In the genomic region with DNA sequence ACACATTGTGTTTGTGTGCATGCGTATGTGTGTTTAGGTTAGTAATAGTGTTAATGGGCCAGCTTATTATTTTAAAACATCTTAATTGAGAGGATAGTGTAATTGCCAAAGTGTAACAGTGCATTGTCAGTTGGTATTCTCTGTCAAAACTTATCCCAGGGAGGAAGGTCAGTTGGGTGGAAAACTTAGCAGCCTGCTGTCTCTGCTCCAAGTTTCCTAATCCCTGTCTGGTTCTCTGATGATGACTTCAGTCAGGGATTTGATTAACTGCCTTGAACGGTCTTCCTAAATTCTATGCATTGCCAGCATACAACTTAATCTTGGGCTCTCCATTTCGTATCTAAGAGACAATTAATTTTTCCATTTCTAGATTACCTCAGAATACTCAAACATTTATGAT, we compare ENCODE assay signal across 20 cellular contexts.
"Had no signal": no experiment of that assay in that cellular context is flagged by ENCODE, and none has a peak within 500 bp of the region (broad histone marks: within the 10 kb centered on the region; RNA-seq: fewer than 3 reads in every experiment).

No MANE protein-coding gene starts in this region.

- H3K9me3 Mint-ChIP-seq: activated CD4-positive, alpha-beta T cell treated with anti-CD3 and anti-CD28 coated beads, Interleukin-2, amount 10 ng/mL, durations not matched to agents 24 days and 14 days; activated CD8-positive, alpha-beta T cell treated with anti-CD3 and anti-CD28 coated beads for 36 hours; activated naive CD4-positive, alpha-beta T cell treated with anti-CD3 and anti-CD28 coated beads for 36 hours; central memory CD8-positive, alpha-beta T cell; naive thymus-derived CD4-positive, alpha-beta T cell; stimulated activated naive B cell treated with anti-CD40 and anti-IgM and Interleukin-4, amounts not matched to agents 10 μg/mL and 1 μg/mL and 100 μg/mL, for 72 hours had no signal

- H3K27ac Mint-ChIP-seq: activated CD4-positive, alpha-beta T cell treated with anti-CD3 and anti-CD28 coated beads, Interleukin-2, amount 10 ng/mL, durations not matched to agents 24 days and 14 days; activated CD8-positive, alpha-beta T cell treated with anti-CD3 and anti-CD28 coated beads for 36 hours; activated naive CD4-positive, alpha-beta T cell treated with anti-CD3 and anti-CD28 coated beads for 36 hours had no signal

- H3K9me3 ChIP-seq: ascending aorta, gastrocnemius medialis, heart left ventricle, mucosa of descending colon, neutrophil, sigmoid colon, thoracic aorta, upper lobe of left lung had no signal

- H3K4me1 ChIP-seq: ascending aorta, gastrocnemius medialis, heart left ventricle, parathyroid adenoma, sigmoid colon, upper lobe of left lung had no signal

- H3K4me3 Mint-ChIP-seq: activated CD4-positive, alpha-beta T cell treated with anti-CD3 and anti-CD28 coated beads, Interleukin-2, amount 10 ng/mL, durations not matched to agents 24 days and 14 days; activated CD8-positive, alpha-beta T cell treated with anti-CD3 and anti-CD28 coated beads for 36 hours; activated naive CD4-positive, alpha-beta T cell treated with anti-CD3 and anti-CD28 coated beads for 36 hours; central memory CD8-positive, alpha-beta T cell; naive thymus-derived CD4-positive, alpha-beta T cell; stimulated activated naive B cell treated with anti-CD40 and anti-IgM and Interleukin-4, amounts not matched to agents 10 μg/mL and 1 μg/mL and 100 μg/mL, for 72 hours had no signal

- H3K36me3 ChIP-seq: gastrocnemius medialis, sigmoid colon had no signal

- H3K4me1 Mint-ChIP-seq: activated CD4-positive, alpha-beta T cell treated with anti-CD3 and anti-CD28 coated beads, Interleukin-2, amount 10 ng/mL, durations not matched to agents 24 days and 14 days; stimulated activated naive B cell treated with anti-CD40 and anti-IgM and Interleukin-4, amounts not matched to agents 10 μg/mL and 1 μg/mL and 100 μg/mL, for 72 hours had no signal

- ATAC-seq: activated CD8-positive, alpha-beta T cell treated with anti-CD3 and anti-CD28 coated beads for 36 hours; gastrocnemius medialis; mucosa of descending colon; naive thymus-derived CD4-positive, alpha-beta T cell; stimulated activated naive B cell treated with anti-CD40 and anti-IgM and Interleukin-4, amounts not matched to agents 10 μg/mL and 1 μg/mL and 100 μg/mL, for 72 hours had no signal

- H3K27me3 ChIP-seq: ascending aorta, gastrocnemius medialis, heart left ventricle, neutrophil, sigmoid colon, upper lobe of left lung had no signal

- DNase-seq: activated CD4-positive, alpha-beta T cell treated with anti-CD3 and anti-CD28 coated beads, Interleukin-2, amount 10 ng/mL, durations not matched to agents 24 days and 14 days; activated CD8-positive, alpha-beta T cell treated with anti-CD3 and anti-CD28 coated beads for 36 hours; activated naive CD4-positive, alpha-beta T cell treated with anti-CD3 and anti-CD28 coated beads for 36 hours; activated T-cell treated with anti-CD3 and anti-CD28 coated beads, Interleukin-2, amount 50 U/mL, for 1 hour; erythroblast; gastrocnemius medialis; heart left ventricle; mesenchymal stem cell; mucosa of descending colon; naive thymus-derived CD4-positive, alpha-beta T cell; sigmoid colon; stimulated activated naive B cell treated with anti-CD40 and anti-IgM and Interleukin-4, amounts not matched to agents 10 μg/mL and 1 μg/mL and 100 μg/mL, for 72 hours; SW 1271; upper lobe of left lung had no signal

- H3K27me3 Mint-ChIP-seq: activated CD4-positive, alpha-beta T cell treated with anti-CD3 and anti-CD28 coated beads, Interleukin-2, amount 10 ng/mL, durations not matched to agents 24 days and 14 days; activated CD8-positive, alpha-beta T cell treated with anti-CD3 and anti-CD28 coated beads for 36 hours; central memory CD8-positive, alpha-beta T cell; naive thymus-derived CD4-positive, alpha-beta T cell; stimulated activated naive B cell treated with anti-CD40 and anti-IgM and Interleukin-4, amounts not matched to agents 10 μg/mL and 1 μg/mL and 100 μg/mL, for 72 hours had no signal

- H3K4me3 ChIP-seq: ascending aorta, coronary artery, gastrocnemius medialis, heart left ventricle, mucosa of descending colon, sigmoid colon, thoracic aorta, upper lobe of left lung had no signal
